In the genomic region with DNA sequence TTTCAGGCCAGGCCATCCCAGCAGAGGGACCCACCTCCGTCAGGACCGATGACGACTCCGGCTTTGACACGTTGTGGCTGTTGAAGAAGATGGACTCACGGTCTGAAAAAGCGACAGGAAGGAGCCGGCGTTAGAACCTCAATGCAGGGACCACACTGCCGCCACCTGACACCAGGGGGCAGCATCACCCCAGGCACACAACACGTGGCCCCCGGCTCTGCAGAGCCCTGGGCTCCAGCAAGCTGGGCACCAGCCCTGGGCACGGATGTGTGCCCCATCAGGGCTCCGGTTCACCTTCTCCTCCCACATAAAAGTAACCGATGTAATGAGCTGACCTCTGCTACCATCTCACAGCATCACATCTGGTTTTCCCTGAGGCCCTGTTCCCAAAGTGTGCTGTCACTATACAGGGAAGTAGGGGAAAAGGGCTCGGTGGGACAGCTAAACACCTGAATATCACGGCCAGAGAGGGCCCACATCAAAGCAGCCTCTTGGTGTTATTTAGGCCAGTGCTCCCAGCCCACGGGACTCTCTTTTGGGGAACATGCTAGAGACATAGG, we compare ENCODE assay signal across 1 cellular context.
TF ChIP-seq lines count a peak whose summit lies in the region.

No MANE protein-coding gene starts in this region.

TF ChIP-seq in GM23338, 12 proteins besides CTCF, POLR2A, EP300 and RAD21 (continued from another document):
- TF ChIP-seq, protein P1, sequence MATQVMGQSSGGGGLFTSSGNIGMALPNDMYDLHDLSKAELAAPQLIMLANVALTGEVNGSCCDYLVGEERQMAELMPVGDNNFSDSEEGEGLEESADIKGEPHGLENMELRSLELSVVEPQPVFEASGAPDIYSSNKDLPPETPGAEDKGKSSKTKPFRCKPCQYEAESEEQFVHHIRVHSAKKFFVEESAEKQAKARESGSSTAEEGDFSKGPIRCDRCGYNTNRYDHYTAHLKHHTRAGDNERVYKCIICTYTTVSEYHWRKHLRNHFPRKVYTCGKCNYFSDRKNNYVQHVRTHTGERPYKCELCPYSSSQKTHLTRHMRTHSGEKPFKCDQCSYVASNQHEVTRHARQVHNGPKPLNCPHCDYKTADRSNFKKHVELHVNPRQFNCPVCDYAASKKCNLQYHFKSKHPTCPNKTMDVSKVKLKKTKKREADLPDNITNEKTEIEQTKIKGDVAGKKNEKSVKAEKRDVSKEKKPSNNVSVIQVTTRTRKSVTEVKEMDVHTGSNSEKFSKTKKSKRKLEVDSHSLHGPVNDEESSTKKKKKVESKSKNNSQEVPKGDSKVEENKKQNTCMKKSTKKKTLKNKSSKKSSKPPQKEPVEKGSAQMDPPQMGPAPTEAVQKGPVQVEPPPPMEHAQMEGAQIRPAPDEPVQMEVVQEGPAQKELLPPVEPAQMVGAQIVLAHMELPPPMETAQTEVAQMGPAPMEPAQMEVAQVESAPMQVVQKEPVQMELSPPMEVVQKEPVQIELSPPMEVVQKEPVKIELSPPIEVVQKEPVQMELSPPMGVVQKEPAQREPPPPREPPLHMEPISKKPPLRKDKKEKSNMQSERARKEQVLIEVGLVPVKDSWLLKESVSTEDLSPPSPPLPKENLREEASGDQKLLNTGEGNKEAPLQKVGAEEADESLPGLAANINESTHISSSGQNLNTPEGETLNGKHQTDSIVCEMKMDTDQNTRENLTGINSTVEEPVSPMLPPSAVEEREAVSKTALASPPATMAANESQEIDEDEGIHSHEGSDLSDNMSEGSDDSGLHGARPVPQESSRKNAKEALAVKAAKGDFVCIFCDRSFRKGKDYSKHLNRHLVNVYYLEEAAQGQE (IDR thresholded peaks at IDR 0.05; ENCODE audit: unreplicated experiment), result no peak
- TF ChIP-seq, protein P2, sequence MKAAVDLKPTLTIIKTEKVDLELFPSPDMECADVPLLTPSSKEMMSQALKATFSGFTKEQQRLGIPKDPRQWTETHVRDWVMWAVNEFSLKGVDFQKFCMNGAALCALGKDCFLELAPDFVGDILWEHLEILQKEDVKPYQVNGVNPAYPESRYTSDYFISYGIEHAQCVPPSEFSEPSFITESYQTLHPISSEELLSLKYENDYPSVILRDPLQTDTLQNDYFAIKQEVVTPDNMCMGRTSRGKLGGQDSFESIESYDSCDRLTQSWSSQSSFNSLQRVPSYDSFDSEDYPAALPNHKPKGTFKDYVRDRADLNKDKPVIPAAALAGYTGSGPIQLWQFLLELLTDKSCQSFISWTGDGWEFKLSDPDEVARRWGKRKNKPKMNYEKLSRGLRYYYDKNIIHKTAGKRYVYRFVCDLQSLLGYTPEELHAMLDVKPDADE (IDR thresholded peaks at IDR 0.05), result no peak
- no peak for TF ChIP-seq ZNF331 (CRISPR knock-in tag; IDR thresholded peaks at IDR 0.05; ENCODE audit: low read depth)
